ENCODE assay signal across 9 cellular contexts in the genomic region with DNA sequence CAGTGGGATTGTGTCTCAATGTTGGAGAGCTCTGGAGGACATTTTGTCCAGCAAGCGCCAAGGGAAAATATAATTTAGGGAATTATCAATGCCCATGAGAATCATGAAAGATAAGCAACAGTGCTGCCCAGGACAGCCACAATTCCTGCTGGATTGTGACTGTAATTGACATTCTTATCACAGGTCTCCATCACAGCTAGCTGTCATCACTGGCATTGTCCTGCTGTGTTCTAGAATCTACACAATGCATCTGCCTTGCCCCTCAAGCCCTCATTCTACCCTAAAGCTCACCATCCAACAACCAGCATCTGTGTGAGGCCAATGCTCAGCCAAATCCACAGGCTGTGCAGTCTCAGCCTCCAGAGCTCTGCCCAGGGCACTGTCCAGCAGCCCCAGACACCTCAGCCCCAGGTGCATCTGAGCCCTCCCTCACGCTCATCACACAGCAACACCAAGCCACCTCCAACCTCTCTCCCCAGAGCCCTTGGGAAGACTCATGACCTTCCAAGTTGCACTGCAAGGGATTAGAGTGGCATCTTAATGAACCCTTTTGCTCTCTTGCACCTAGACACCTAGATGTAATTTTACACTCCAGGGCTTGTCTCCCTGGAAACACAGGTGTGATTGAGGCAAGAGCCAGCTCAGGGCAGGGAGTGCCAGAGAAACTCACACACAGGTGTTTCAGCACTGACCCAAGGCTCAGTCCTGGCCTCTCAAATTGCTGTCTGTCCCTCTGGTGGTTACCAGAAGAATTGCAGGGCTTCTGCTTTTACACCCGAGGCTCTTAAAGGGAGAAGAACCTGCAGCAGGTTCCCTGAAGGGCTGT.
DNase-seq lines count a peak whose midpoint lies in the region; ATAC-seq and TF ChIP-seq lines count a peak whose summit lies in the region.
"Had no signal": no experiment of that assay in that cellular context is flagged by ENCODE, and none has a peak within 500 bp of the region (broad histone marks: within the 10 kb centered on the region; RNA-seq: fewer than 3 reads in every experiment).

No MANE protein-coding gene starts in this region.

- intact Hi-C loops in activated naive CD4-positive, alpha-beta T cell treated with anti-CD3 and anti-CD28 coated beads for 36 hours (cut with micrococcal nuclease): no loop called here

- DNase-seq in activated naive CD4-positive, alpha-beta T cell treated with anti-CD3 and anti-CD28 coated beads for 36 hours: peak; percentile 33
- DNase-seq in activated naive CD4-positive, alpha-beta T cell treated with anti-CD3 and anti-CD28 coated beads, Interleukin-2, amount 50 U/mL, for 16 hours: no peak
- DNase-seq in NCI-H2196 (lab: John Stamatoyannopoulos, UW; ENCODE audit: unreplicated experiment) (peak; percentile 67), fibroblast of villous mesenchyme (ENCODE audit: low read depth) (peak; percentile 45), non-pigmented ciliary epithelial cell (ENCODE audit: low read depth) (peak; percentile 17)
- peak; percentile 11 for DNase-seq in activated CD4-positive, alpha-beta T cell treated with anti-CD3 and anti-CD28 coated beads, Interleukin-2, amount 50 U/mL, for 1 hour

- no peak overlapping the region for H3K4me3 Mint-ChIP-seq in activated naive CD4-positive, alpha-beta T cell treated with anti-CD3 and anti-CD28 coated beads for 36 hours
- H3K4me3 Mint-ChIP-seq: stimulated activated naive CD8-positive, alpha-beta T cell treated with anti-CD3 and anti-CD28 coated beads, Interleukin-15, Interleukin-2, amounts not matched to agents 100 ng/mL and 50 ng/mL, for 24 hours had no signal

- CTCF ChIA-PET in activated naive CD4-positive, alpha-beta T cell treated with anti-CD3 and anti-CD28 coated beads for 36 hours (lab: Charles Lee): interaction anchor here (0.6 to 1.3 kb wide), 6 partner anchors 9 to 401 kb away, joined by 3 to 7 read pairs (median 3); no protein-coding TSS in a partner anchor

- no peak overlapping the region for H3K4me3 ChIP-seq in fibroblast of villous mesenchyme (ENCODE audit: low read depth, low read length)

- ATAC-seq in HG02642 (IDR thresholded peaks at IDR 0.05; ENCODE audit: poor library complexity, unreplicated experiment) (peak; percentile 68), HG03469 (IDR thresholded peaks at IDR 0.05; ENCODE audit: unreplicated experiment) (no peak)

- TF ChIP-seq CTCF in fibroblast of villous mesenchyme (IDR thresholded peaks at IDR 0.05; ENCODE audit: insufficient read depth, low read depth, low read length): peak; percentile 86

- H3K4me1 Mint-ChIP-seq in activated naive CD4-positive, alpha-beta T cell treated with anti-CD3 and anti-CD28 coated beads for 36 hours (ENCODE audit: low read depth): no peaks in the 10 kb centered on the region

- no peaks in the 10 kb centered on the region for H3K9me3 Mint-ChIP-seq in activated naive CD4-positive, alpha-beta T cell treated with anti-CD3 and anti-CD28 coated beads for 36 hours
- H3K9me3 Mint-ChIP-seq: stimulated activated naive CD8-positive, alpha-beta T cell treated with anti-CD3 and anti-CD28 coated beads, Interleukin-15, Interleukin-2, amounts not matched to agents 100 ng/mL and 50 ng/mL, for 24 hours had no signal

- peaks cover 68% of the 10 kb centered on the region for H3K27me3 Mint-ChIP-seq in activated naive CD4-positive, alpha-beta T cell treated with anti-CD3 and anti-CD28 coated beads for 36 hours (ENCODE audit: low read depth)

- no peaks in the 10 kb centered on the region for H3K36me3 Mint-ChIP-seq in activated naive CD4-positive, alpha-beta T cell treated with anti-CD3 and anti-CD28 coated beads for 36 hours (ENCODE audit: low read depth)

- H3K27ac Mint-ChIP-seq in activated naive CD4-positive, alpha-beta T cell treated with anti-CD3 and anti-CD28 coated beads for 36 hours: no peak overlapping the region
- H3K27ac Mint-ChIP-seq: stimulated activated naive CD8-positive, alpha-beta T cell treated with anti-CD3 and anti-CD28 coated beads, Interleukin-15, Interleukin-2, amounts not matched to agents 100 ng/mL and 50 ng/mL, for 24 hours had no signal
